8 cellular contexts compared by ENCODE assay signal in genomic region chr17:30600062-30600829, GRCh38.
A peak's percentile ranks its signal among the peaks of the same experiment; 100 is the strongest.
DNase-seq lines count a peak whose midpoint lies in the region; ATAC-seq, FAIRE-seq and TF ChIP-seq lines count a peak whose summit lies in the region.

No MANE protein-coding gene starts in this region.

- H3K56ac ChIP-seq in H1 (replicated peaks; ENCODE audit: insufficient read length, low read depth, low read length), result peak overlapping the region; percentile 90

- peak overlapping the region; percentile 76 for H3K27ac Mint-ChIP-seq in CD8-positive, alpha-beta T cell

- TF ChIP-seq CTCF in CD8-positive, alpha-beta T cell (IDR thresholded peaks at IDR 0.05), result peak; percentile 20
- peak; percentile 27 to 65 (median 45) for TF ChIP-seq CTCF in H1 (IDR thresholded peaks at IDR 0.05; ENCODE audit: control extremely low read depth in 1 of 3, insufficient read depth in 1 of 3, low read depth in 1 of 3, low read length in 3 of 3)

- H2AK5ac ChIP-seq in H1 (ENCODE audit: low read depth, low read length), result no peak overlapping the region
- H2AK5ac ChIP-seq in mesenchymal stem cell (ENCODE audit: low read length, severe bottlenecking), result no peak overlapping the region

- H3K4ac ChIP-seq in H1 (replicated peaks; ENCODE audit: insufficient read length, low read depth, low read length) (no peak overlapping the region), mesenchymal stem cell (ENCODE audit: low read depth in 1 of 2, low read length in 2 of 2) (peak overlapping the region; percentile 29 to 93)

- no peaks in the 10 kb centered on the region for H3K36me3 ChIP-seq in CD8-positive, alpha-beta T cell (ENCODE audit: insufficient read depth, low read length)
- H3K36me3 ChIP-seq in H1 (ENCODE audit: control insufficient read depth in 2 of 4, insufficient read depth in 4 of 4, low read length in 3 of 4), result no peaks in the 10 kb centered on the region
- H3K36me3 ChIP-seq in mesenchymal stem cell (ENCODE audit: control insufficient read depth in 1 of 2, insufficient read depth in 2 of 2, low read depth in 1 of 2, low read length in 2 of 2), result no peaks in the 10 kb centered on the region

- TF ChIP-seq RAD21 in H1 (IDR thresholded peaks at IDR 0.05 in 1 of 2, conservative IDR thresholded peaks at IDR 0.05 in 1 of 2; ENCODE audit: low read depth in 2 of 2, low read length in 2 of 2), result peak in 1 of 2 experiments; percentile 0; a peak in 1 of 4 replicates

- POLR2A ChIA-PET in CD8-positive, alpha-beta T cell (lab: Charles Lee), result no interaction called here
- POLR2A ChIA-PET in H1 (lab: Charles Lee; ENCODE audit: partially characterized antibody), result interaction anchor here (0.6 to 1.1 kb wide), 3 partner anchors 11 to 770 kb away, joined by 3 to 5 read pairs (median 4); no protein-coding TSS in a partner anchor

- TF ChIP-seq EP300 in H1 (IDR thresholded peaks at IDR 0.05; ENCODE audit: borderline replicate concordance in 1 of 2, low read depth in 2 of 2, low read length in 2 of 2), result no peak

- peak overlapping the region; percentile 97 for H3K4me3 Mint-ChIP-seq in CD8-positive, alpha-beta T cell

- peak overlapping the region; percentile 65 to 94 (median 86); a peak in 6 of 7 replicates for H3K9ac ChIP-seq in H1 (replicated peaks in 1 of 4; ENCODE audit: extremely low read depth in 1 of 4, low read depth in 3 of 4, low read length in 3 of 4)
- H3K9ac ChIP-seq in mesenchymal stem cell (ENCODE audit: low read length), result peak overlapping the region; percentile 92

- H2BK120ac ChIP-seq in H1 (replicated peaks; ENCODE audit: low read depth, low read length), result no peak overlapping the region
- H2BK120ac ChIP-seq in mesenchymal stem cell (ENCODE audit: low read depth, low read length), result peak overlapping the region; percentile 79

- no peak for FAIRE-seq in H1 (lab: Jason Lieb, UNC)

- peak overlapping the region; percentile 67 to 74 for H3K4me2 ChIP-seq in H1 (ENCODE audit: insufficient read depth in 1 of 2, low read depth in 2 of 2, low read length in 2 of 2)
- peak overlapping the region; percentile 94 for H3K4me2 ChIP-seq in mesenchymal stem cell (ENCODE audit: low read length, poor library complexity, severe bottlenecking)

- H3K36me3 Mint-ChIP-seq in CD8-positive, alpha-beta T cell, result peaks cover 6% of the 10 kb centered on the region

- H3K23ac ChIP-seq in H1 (ENCODE audit: insufficient read length), result no peak overlapping the region
- peak overlapping the region in 1 of 2 experiments; percentile 80 for H3K23ac ChIP-seq in mesenchymal stem cell (ENCODE audit: low read length in 2 of 2)

- H3K4me1 ChIP-seq in CD8-positive, alpha-beta T cell (ENCODE audit: insufficient read depth, low read length), result peaks cover 7% of the 10 kb centered on the region
- peaks cover 0 to 2% (median 2%) of the 10 kb centered on the region in 4 experiments; a peak in 3 of 7 replicates for H3K4me1 ChIP-seq in H1 (replicated peaks in 1 of 4; ENCODE audit: control insufficient read depth in 3 of 4, insufficient read depth in 4 of 4, low read length in 3 of 4)
- H3K4me1 ChIP-seq in mesenchymal stem cell (ENCODE audit: control insufficient read depth, insufficient read depth, low read depth, low read length), result peaks cover 8% of the 10 kb centered on the region

- H3K9me3 ChIP-seq in CD8-positive, alpha-beta T cell (ENCODE audit: low read length), result no peaks in the 10 kb centered on the region
- H3K9me3 ChIP-seq in H1 (ENCODE audit: insufficient read depth in 2 of 2, low read depth in 1 of 2, low read length in 1 of 2) (no peaks in the 10 kb centered on the region), mesenchymal stem cell (ENCODE audit: control insufficient read depth, low read length) (no peaks in the 10 kb centered on the region)

- peak; percentile 22 to 73 (median 50) for DNase-seq in CD8-positive, alpha-beta T cell
- DNase-seq in NCI-H774 (lab: John Stamatoyannopoulos, UW) (peak; percentile 83), H1 (ENCODE audit: low read depth in 1 of 2, low spot score in 2 of 2) (peak; percentile 41 to 91), mesenchymal stem cell (peak; percentile 89)
- DNase-seq in activated CD8-positive, alpha-beta memory T cell treated with anti-CD3 and anti-CD28 coated beads for 24 hours, result peak; percentile 87
- peak; percentile 38 for DNase-seq in stimulated activated CD8-positive, alpha-beta memory T cell treated with anti-CD3 and anti-CD28 coated beads, Interleukin-12 subunit alpha, Interleukin-12 subunit beta, amount 100 ng/mL, for 4 hours (ENCODE audit: low read depth)

- CTCF ChIA-PET in CD8-positive, alpha-beta T cell (lab: Charles Lee), result no interaction called here
- CTCF ChIA-PET in H1 (lab: Charles Lee; ENCODE audit: partially characterized antibody), result interaction anchor here (1.8 kb wide), 1 partner anchor 10 kb away, joined by 7 read pairs; no protein-coding TSS in a partner anchor

- peak; percentile 80 for ATAC-seq in CD8-positive, alpha-beta T cell
- ATAC-seq in GM19328 (IDR thresholded peaks at IDR 0.05; ENCODE audit: unreplicated experiment) (peak; percentile 77), HG03457 (IDR thresholded peaks at IDR 0.05; ENCODE audit: unreplicated experiment) (peak; percentile 79)

- peak overlapping the region; percentile 98; the same call in 1 of the 2 replicates for H2AFZ ChIP-seq in H1 (ENCODE audit: low read length)
- peak overlapping the region; percentile 98 for H2AFZ ChIP-seq in mesenchymal stem cell (ENCODE audit: low read depth, low read length)

- H3K27ac ChIP-seq in CD8-positive, alpha-beta T cell (ENCODE audit: low read depth, low read length), result peak overlapping the region; percentile 57
- H3K27ac ChIP-seq in H1 (ENCODE audit: low read depth, low read length) (peak overlapping the region; percentile 82), mesenchymal stem cell (ENCODE audit: low read length, poor library complexity, severe bottlenecking) (peak overlapping the region; percentile 74)

- WGBS in H1 (ENCODE audit: extremely low coverage in 1 of 2, insufficient coverage in 1 of 2, insufficient read length in 1 of 2, insufficient replicate concordance in 2 of 2, low coverage in 1 of 2, low lambda C conversion rate in 2 of 2, missing lambda C conversion rate in 1 of 2), 2 experiments, result 2% methylated on average over 21 of the region's 78 CpGs; no CpG with 5 or more reads in 1 of the 2 experiments
- under 1% methylated on average over 56 of the region's 78 CpGs for WGBS in mesenchymal stem cell

- peaks cover 5% of the 10 kb centered on the region; the same call in 1 of the 2 replicates for H3K23me2 ChIP-seq in H1 (ENCODE audit: low read depth, low read length)

- peaks cover 19% of the 10 kb centered on the region for H3K4me1 Mint-ChIP-seq in CD8-positive, alpha-beta T cell (ENCODE audit: low read depth)

- H3K14ac ChIP-seq in H1 (ENCODE audit: insufficient read length) (no peak overlapping the region), mesenchymal stem cell (ENCODE audit: low read length in 2 of 2) (peak overlapping the region; percentile 28 to 96)

- no peaks in the 10 kb centered on the region for H3K27me3 Mint-ChIP-seq in CD8-positive, alpha-beta T cell (ENCODE audit: low read depth)

- peak in 1 of 2 experiments; percentile 75 for TF ChIP-seq POLR2A in H1 (IDR thresholded peaks at IDR 0.05; ENCODE audit: control extremely low read depth in 1 of 2, low read depth in 2 of 2, low read length in 2 of 2)

- H2BK15ac ChIP-seq in H1 (ENCODE audit: low read length) (peak overlapping the region; percentile 72; the same call in 1 of the 2 replicates), mesenchymal stem cell (ENCODE audit: low read depth, poor library complexity, severe bottlenecking) (peak overlapping the region; percentile 98)

- no peaks in the 10 kb centered on the region for H3K27me3 ChIP-seq in CD8-positive, alpha-beta T cell (ENCODE audit: insufficient read depth, low read length)
- H3K27me3 ChIP-seq in H1 (replicated peaks in 1 of 4; ENCODE audit: control insufficient read depth in 3 of 4, extremely low read depth in 1 of 4, insufficient read depth in 3 of 4, low read length in 3 of 4) (no peaks in the 10 kb centered on the region), mesenchymal stem cell (ENCODE audit: control insufficient read depth in 1 of 2, insufficient read depth in 1 of 2, low read length in 2 of 2) (no peaks in the 10 kb centered on the region)

- H4K91ac ChIP-seq in H1 (replicated peaks; ENCODE audit: insufficient read length, low read length) (peak overlapping the region; percentile 65), mesenchymal stem cell (ENCODE audit: low read length) (peak overlapping the region; percentile 85)

- peak overlapping the region; percentile 69 for H3K4me3 ChIP-seq in CD8-positive, alpha-beta T cell (ENCODE audit: low read depth, low read length)
- H3K4me3 ChIP-seq in H1 (ENCODE audit: extremely low read depth in 1 of 4, insufficient read depth in 2 of 4, low read depth in 3 of 4, low read length in 4 of 4) (peak overlapping the region; percentile 81 to 96 (median 92)), mesenchymal stem cell (ENCODE audit: insufficient read depth in 1 of 2, low read depth in 1 of 2, low read length in 2 of 2) (peak overlapping the region; percentile 76 to 95)

- H3K18ac ChIP-seq in H1 (ENCODE audit: extremely low read depth, low read length) (peak overlapping the region; percentile 83), mesenchymal stem cell (ENCODE audit: low read depth in 1 of 2, low read length in 2 of 2) (peak overlapping the region; percentile 94 to 96)

- H2BK12ac ChIP-seq in H1 (ENCODE audit: low read depth, low read length) (no peak overlapping the region), mesenchymal stem cell (ENCODE audit: low read length in 2 of 2) (peak overlapping the region in 1 of 2 experiments; percentile 71)

- peaks cover 0 to 30% of the 10 kb centered on the region in 2 experiments; a peak in 2 of 4 replicates for H3K79me2 ChIP-seq in H1 (ENCODE audit: control insufficient read depth in 1 of 2, insufficient read depth in 2 of 2, low read length in 2 of 2)

- no peak overlapping the region for H2BK20ac ChIP-seq in H1 (ENCODE audit: low read length)

- H3K79me1 ChIP-seq in H1 (ENCODE audit: low read depth, low read length), result no peaks in the 10 kb centered on the region
- H3K79me1 ChIP-seq in mesenchymal stem cell (replicated peaks; ENCODE audit: low read length, poor library complexity, severe bottlenecking), result no peaks in the 10 kb centered on the region

- H4K20me1 ChIP-seq in H1 (replicated peaks in 1 of 2; ENCODE audit: control insufficient read depth in 1 of 2, insufficient read depth in 2 of 2, low read length in 2 of 2), result no peaks in the 10 kb centered on the region

- no peaks in the 10 kb centered on the region for H3K9me3 Mint-ChIP-seq in CD8-positive, alpha-beta T cell

- 0 out of 2 replicates have a peak overlapping the region, but pooled peaks have one; percentile 77 for H2BK5ac ChIP-seq in H1 (ENCODE audit: low read depth, low read length)
- H2BK5ac ChIP-seq in mesenchymal stem cell (ENCODE audit: low read depth, low read length, poor library complexity, severe bottlenecking), result peak overlapping the region; percentile 95

- peak overlapping the region; percentile 94 for H4K5ac ChIP-seq in H1 (ENCODE audit: insufficient read length, low read depth, low read length)

- intact Hi-C loops in CD8-positive, alpha-beta T cell (cut with DNase I, micrococcal nuclease), result loop anchor here in 1 of 2 experiments (2.0 kb wide), 1 partner anchor 123 kb away; the partner anchor contains the start of gene GOSR1

- H4K8ac ChIP-seq in H1 (ENCODE audit: extremely low read depth, insufficient read depth, low read length) (peak overlapping the region; percentile 95; the same call in 1 of the 2 replicates), mesenchymal stem cell (ENCODE audit: low read length) (peak overlapping the region; percentile 90)

Comparison
In these comparisons a context has a peak if more than half of its experiments do, and no peak if none do; other contexts are left out.
1. Peak in every context shown above with its lines: DNase-seq, ATAC-seq, H3K4me3 ChIP-seq and H3K27ac ChIP-seq.
2. DNase-seq: peak in every context shown above with its lines; median percentile 89 in mesenchymal stem cell; 87 in activated CD8-positive, alpha-beta memory T cell treated with anti-CD3 and anti-CD28 coated beads for 24 hours; 83 in NCI-H774; 66 in H1; 50 in CD8-positive, alpha-beta T cell; 38 in stimulated activated CD8-positive, alpha-beta memory T cell treated with anti-CD3 and anti-CD28 coated beads, Interleukin-12 subunit alpha, Interleukin-12 subunit beta, amount 100 ng/mL, for 4 hours.